Comparison of ENCODE assay signal across 37 cellular contexts in genomic region chr13:25833761-25834160, GRCh38.
"Had no signal": no experiment of that assay in that cellular context is flagged by ENCODE, and none has a peak within 500 bp of the region (broad histone marks: within the 10 kb centered on the region; RNA-seq: fewer than 3 reads in every experiment).

No MANE protein-coding gene starts in this region.

- H3K27me3 ChIP-seq: MG63 had no signal

- H3K36me3 ChIP-seq: MG63 had no signal

- H3K9me3 ChIP-seq: MG63 had no signal

- DNase-seq: Karpas-422, Kasumi-1, MG63, MM.1S, MV-4-11, NCI-H1048, NCI-H1092, NCI-H1092 treated with DMSO at 0.1 percent for 48 hours, NCI-H1105, NCI-H1105 treated with DMSO at 0.1 percent for 48 hours, NCI-H1417, NCI-H1417 treated with DMSO at 0.1 percent for 48 hours, NCI-H1436, NCI-H1436 treated with DMSO at 0.1 percent for 48 hours, NCI-H146, NCI-H1694, NCI-H1694 treated with DMSO at 0.1 percent for 48 hours, NCI-H187, NCI-H187 treated with DMSO at 0.1 percent for 48 hours, NCI-H1930, NCI-H2029, NCI-H2029 treated with DMSO at 0.1 percent for 48 hours, NCI-H2081, NCI-H2081 treated with DMSO at 0.1 percent for 48 hours, NCI-H2107, NCI-H2171, NCI-H2171 treated with DMSO at 0.1 percent for 48 hours, NCI-H2227 treated with DMSO at 0.1 percent for 48 hours, NCI-H226, NCI-H345, NCI-H446, NCI-H446 treated with DMSO at 0.1 percent for 48 hours, NCI-H510A, NCI-H510A treated with DMSO at 0.1 percent for 48 hours, NCI-H524, NCI-H524 treated with DMSO at 0.1 percent for 48 hours, NCI-H526 had no signal

- H3K4me3 ChIP-seq: MG63 had no signal
